1 cellular context compared by ENCODE assay signal in genomic region chr11:28837599-28837998, GRCh38.
TF ChIP-seq lines count a peak whose summit lies in the region.

No MANE protein-coding gene starts in this region.

TF ChIP-seq in endothelial cell of umbilical vein, 7 proteins besides CTCF, POLR2A, EP300 and RAD21:
- no peak for TF ChIP-seq MYC (IDR thresholded peaks at IDR 0.05; ENCODE audit: low read depth, low read length)
- no peak for TF ChIP-seq MAX (IDR thresholded peaks at IDR 0.05; ENCODE audit: insufficient read depth, insufficient read length)
- TF ChIP-seq EZH2 (IDR thresholded peaks at IDR 0.05; ENCODE audit: borderline replicate concordance, low read depth, low read length, severe bottlenecking) = no peak
- no peak for TF ChIP-seq POLR2AphosphoS5 (IDR thresholded peaks at IDR 0.05; ENCODE audit: insufficient read depth, low read depth, low read length)
- no peak for TF ChIP-seq FOS (IDR thresholded peaks at IDR 0.05; ENCODE audit: borderline replicate concordance, insufficient read depth, low read length)
- TF ChIP-seq GATA2 (IDR thresholded peaks at IDR 0.05; ENCODE audit: insufficient read depth, insufficient read length, low read depth, low read length) = no peak
- no peak for TF ChIP-seq JUN (IDR thresholded peaks at IDR 0.05; ENCODE audit: borderline replicate concordance, insufficient read depth, insufficient read length, low read depth)
